ENCODE assay signal across 23 cellular contexts in the genomic region with DNA sequence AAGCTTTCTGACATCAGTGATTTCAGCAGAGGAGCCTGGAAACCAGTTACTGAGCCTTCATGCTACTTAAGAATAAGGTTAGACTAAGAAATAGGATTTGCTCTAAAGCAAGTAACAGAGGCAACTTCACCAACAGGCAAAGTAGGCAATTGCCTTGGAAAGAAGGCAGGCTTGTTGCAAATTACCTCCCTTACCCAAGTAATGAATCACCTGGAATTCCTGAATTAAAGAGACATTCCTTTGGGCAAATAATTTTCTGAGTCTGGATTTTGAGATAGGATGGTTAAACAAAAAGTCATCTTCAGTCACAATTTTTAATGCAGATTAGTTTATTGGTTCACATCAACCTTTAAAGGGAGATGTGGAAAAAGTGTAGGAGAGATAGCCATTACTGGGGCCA.
DNase-seq lines count a peak whose midpoint lies in the region; ATAC-seq, FAIRE-seq and TF ChIP-seq lines count a peak whose summit lies in the region.
"Had no signal": no experiment of that assay in that cellular context is flagged by ENCODE, and none has a peak within 500 bp of the region (broad histone marks: within the 10 kb centered on the region; RNA-seq: fewer than 3 reads in every experiment).

No MANE protein-coding gene starts in this region.

- H3K79me2 ChIP-seq in SK-N-SH (ENCODE audit: insufficient read depth), result no peaks in the 10 kb centered on the region

- no peak for ATAC-seq in SK-N-SH treated with all-trans-retinoic acid at 6 μM for 48 hours
- ATAC-seq: CD8-positive, alpha-beta T cell; GM23338 had no signal

- POLR2A ChIA-PET in SK-N-SH (lab: Yijun Ruan, JAX), result no interaction called here

- no peaks in the 10 kb centered on the region for H3K9me3 ChIP-seq in SK-N-SH
- H3K9me3 ChIP-seq: BLaER1, Caco-2, HAP-1 had no signal

- H4K20me1 ChIP-seq in SK-N-SH (ENCODE audit: insufficient read depth), result no peaks in the 10 kb centered on the region
- H4K20me1 ChIP-seq: BLaER1 had no signal

- no peak for TF ChIP-seq RAD21 in SK-N-SH (IDR thresholded peaks at IDR 0.05; ENCODE audit: low read length)

- TF ChIP-seq CTCF in SK-N-SH (IDR thresholded peaks at IDR 0.05) (no peak), bronchial epithelial cell (IDR thresholded peaks at IDR 0.05; ENCODE audit: insufficient read depth, low read length, severe bottlenecking) (no peak)

- H3K9me2 ChIP-seq in SK-N-SH, result no peaks in the 10 kb centered on the region

- no peak overlapping the region for H3K27ac ChIP-seq in SK-N-SH (ENCODE audit: low read depth in 2 of 2, low read length in 1 of 2)
- H3K27ac ChIP-seq: 22Rv1, BLaER1, C4-2B had no signal

- H3F3A ChIP-seq in SK-N-SH (replicated peaks; ENCODE audit: insufficient read depth), result peaks cover 4% of the 10 kb centered on the region

- H3K4me2 ChIP-seq in SK-N-SH, result no peak overlapping the region
- H3K4me2 ChIP-seq: BLaER1, GM23338 had no signal

- FAIRE-seq in bronchial epithelial cell (lab: Jason Lieb, UNC), result no peak
- FAIRE-seq: A204.1, G401.6, GM19239, H54 had no signal

- peaks cover 0 to 7% of the 10 kb centered on the region in 2 experiments; a peak in 3 of 4 replicates for H3K4me1 ChIP-seq in SK-N-SH (ENCODE audit: control insufficient read depth in 1 of 2, insufficient read depth in 2 of 2, low read depth in 1 of 2, low read length in 1 of 2)
- H3K4me1 ChIP-seq: BLaER1, HAP-1 had no signal

- no peak for DNase-seq in SK-N-SH
- peak; percentile 25 for DNase-seq in bronchial epithelial cell (ENCODE audit: low read depth)
- DNase-seq in kidney tubule cell (ENCODE audit: low spot score), result peak; percentile 66
- DNase-seq in renal cortical epithelial cell (ENCODE audit: low read depth), result peak; percentile 50
- no peak for DNase-seq in NCI-H1436 (lab: John Stamatoyannopoulos, UW)
- no peak for DNase-seq in GOT3 (lab: John Stamatoyannopoulos, UW)
- no peak for DNase-seq in effector CD4-positive, alpha-beta T cell
- DNase-seq: Caco-2; CD4-positive, CD25-positive, alpha-beta regulatory T cell; CD8-positive, alpha-beta T cell; DMS153; DND-41; HFFc6 had no signal

- H3K4me3 ChIP-seq in SK-N-SH (ENCODE audit: low read depth in 2 of 2, low read length in 1 of 2), result no peak overlapping the region
- H3K4me3 ChIP-seq in bronchial epithelial cell (ENCODE audit: low read depth, low read length), result no peak overlapping the region
- H3K4me3 ChIP-seq: BLaER1, GM23338, HAP-1 had no signal

- H3K36me3 ChIP-seq in SK-N-SH (replicated peaks in 1 of 2; ENCODE audit: control insufficient read depth in 1 of 2, insufficient read depth in 2 of 2, low read length in 1 of 2) (peaks cover 3 to 11% of the 10 kb centered on the region in 2 experiments), bronchial epithelial cell (ENCODE audit: control insufficient read depth, insufficient read depth, low read length) (no peaks in the 10 kb centered on the region)
- H3K36me3 ChIP-seq: BLaER1, HAP-1 had no signal

- H3K27me3 ChIP-seq in SK-N-SH (ENCODE audit: insufficient read depth), result no peaks in the 10 kb centered on the region
- no peaks in the 10 kb centered on the region for H3K27me3 ChIP-seq in bronchial epithelial cell (ENCODE audit: control insufficient read depth, insufficient read depth, low read length)
- H3K27me3 ChIP-seq: BLaER1 had no signal

- H3K9ac ChIP-seq in SK-N-SH, result no peak overlapping the region
- H3K9ac ChIP-seq: BLaER1 had no signal

- no peak overlapping the region for H2AFZ ChIP-seq in SK-N-SH (ENCODE audit: low read depth)
- H2AFZ ChIP-seq: GM23338 had no signal

- TF ChIP-seq EP300 in SK-N-SH (IDR thresholded peaks at IDR 0.05; ENCODE audit: borderline replicate concordance in 1 of 2, low read depth in 1 of 2, low read length in 1 of 2), result no peak

- CTCF ChIA-PET in SK-N-SH (lab: Yijun Ruan, JAX), result no interaction called here

TF ChIP-seq in SK-N-SH treated with all-trans-retinoic acid at 6 μM for 48 hours, 23 proteins besides CTCF, POLR2A, EP300 and RAD21:
- TF ChIP-seq, protein P1, sequence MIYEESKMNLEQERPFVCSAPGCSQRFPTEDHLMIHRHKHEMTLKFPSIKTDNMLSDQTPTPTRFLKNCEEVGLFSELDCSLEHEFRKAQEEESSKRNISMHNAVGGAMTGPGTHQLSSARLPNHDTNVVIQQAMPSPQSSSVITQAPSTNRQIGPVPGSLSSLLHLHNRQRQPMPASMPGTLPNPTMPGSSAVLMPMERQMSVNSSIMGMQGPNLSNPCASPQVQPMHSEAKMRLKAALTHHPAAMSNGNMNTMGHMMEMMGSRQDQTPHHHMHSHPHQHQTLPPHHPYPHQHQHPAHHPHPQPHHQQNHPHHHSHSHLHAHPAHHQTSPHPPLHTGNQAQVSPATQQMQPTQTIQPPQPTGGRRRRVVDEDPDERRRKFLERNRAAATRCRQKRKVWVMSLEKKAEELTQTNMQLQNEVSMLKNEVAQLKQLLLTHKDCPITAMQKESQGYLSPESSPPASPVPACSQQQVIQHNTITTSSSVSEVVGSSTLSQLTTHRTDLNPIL (CRISPR knock-in tag; IDR thresholded peaks at IDR 0.05; ENCODE audit: low read depth), result no peak
- 0 out of 2 replicates have a peak, but pooled peaks have one; percentile 8 for TF ChIP-seq ISL1 (CRISPR knock-in tag; IDR thresholded peaks at IDR 0.05)

TF ChIP-seq in SK-N-SH, 30 proteins besides CTCF, POLR2A, EP300 and RAD21:
- TF ChIP-seq GABPA (IDR thresholded peaks at IDR 0.05; ENCODE audit: low read depth), result no peak
- TF ChIP-seq GATA2 (CRISPR knock-in tag; IDR thresholded peaks at IDR 0.05), result no peak
- TF ChIP-seq FOXM1 (IDR thresholded peaks at IDR 0.05; ENCODE audit: low read depth), result no peak
- no peak for TF ChIP-seq TAF1 (IDR thresholded peaks at IDR 0.05; ENCODE audit: borderline replicate concordance, low read depth, low read length)
- TF ChIP-seq, protein P2, sequence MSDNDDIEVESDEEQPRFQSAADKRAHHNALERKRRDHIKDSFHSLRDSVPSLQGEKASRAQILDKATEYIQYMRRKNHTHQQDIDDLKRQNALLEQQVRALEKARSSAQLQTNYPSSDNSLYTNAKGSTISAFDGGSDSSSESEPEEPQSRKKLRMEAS (IDR thresholded peaks at IDR 0.05; ENCODE audit: low read depth), result no peak
TF ChIP-seq in SK-N-SH: peak in this region for 0.

Comparison
In these comparisons a context has a peak if more than half of its experiments do, and no peak if none do; other contexts are left out.
1. DNase-seq: peak in bronchial epithelial cell (single experiment), kidney tubule cell (single experiment) and renal cortical epithelial cell (single experiment); none in SK-N-SH (single experiment), NCI-H1436 (single experiment), GOT3 (single experiment) and effector CD4-positive, alpha-beta T cell (single experiment).